In the genomic region with DNA sequence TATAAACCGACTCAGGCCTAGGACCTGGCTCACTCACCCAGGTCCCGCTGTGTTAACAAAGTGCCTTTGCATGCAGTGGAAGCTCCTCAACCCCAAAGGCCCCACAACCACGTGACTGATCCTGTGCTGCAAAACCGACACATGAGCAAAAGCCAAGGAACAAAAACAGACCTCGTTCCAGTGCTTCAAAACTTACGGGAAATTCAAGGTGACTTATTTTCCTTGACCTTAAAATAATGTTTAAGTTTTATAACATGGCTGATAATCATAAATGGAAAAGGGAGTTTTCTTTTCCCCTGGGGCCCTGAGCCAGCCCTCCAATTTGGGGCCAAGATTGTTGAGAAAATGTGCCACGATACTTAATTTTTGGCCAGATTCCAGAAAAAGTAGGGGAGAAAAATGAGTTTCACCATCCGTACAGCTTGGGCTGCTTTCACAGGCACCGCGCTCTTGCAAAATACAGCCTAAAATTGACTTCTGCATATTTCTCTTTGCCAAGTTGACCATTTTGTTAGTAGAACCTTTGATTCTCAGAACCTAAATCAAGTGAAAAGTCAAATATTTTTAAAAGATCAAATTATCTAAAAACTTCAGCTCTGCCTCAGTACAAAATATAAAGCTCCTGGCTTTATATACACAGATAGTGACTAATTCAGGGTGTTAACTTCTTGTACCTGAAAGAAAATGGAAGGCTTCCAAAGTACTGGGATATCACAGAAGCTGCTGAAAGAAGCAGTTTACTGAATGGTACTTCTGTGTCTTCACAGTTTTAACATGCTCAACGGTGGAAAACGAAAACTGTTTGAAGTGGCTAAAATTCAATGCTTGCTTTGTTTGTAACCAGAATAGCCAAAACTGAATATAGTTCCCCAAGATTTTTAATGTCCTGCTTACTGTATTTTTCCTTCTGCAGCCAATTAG, we compare ENCODE assay signal across 9 cellular contexts.
DNase-seq lines count a peak whose midpoint lies in the region; ATAC-seq and TF ChIP-seq lines count a peak whose summit lies in the region.
"Had no signal": no experiment of that assay in that cellular context is flagged by ENCODE, and none has a peak within 500 bp of the region (broad histone marks: within the 10 kb centered on the region; RNA-seq: fewer than 3 reads in every experiment).

No MANE protein-coding gene starts in this region.

- TF ChIP-seq CTCF in coronary artery (IDR thresholded peaks at IDR 0.05): no peak
- no peak for TF ChIP-seq CTCF in right lobe of liver (IDR thresholded peaks at IDR 0.05)

- DNase-seq in NOMO-1 treated with dmso at 0.1 percent for 144 hours (lab: John Stamatoyannopoulos, UW; ENCODE audit: unreplicated experiment) (peak; percentile 50), coronary artery (ENCODE audit: low spot score) (peak; percentile 83), right lobe of liver (peak; percentile 27 to 88 (median 84)), T-helper 9 cell (no peak), NCI-H526 (lab: John Stamatoyannopoulos, UW) (no peak)
- no peak for DNase-seq in stimulated activated CD4-positive, alpha-beta T cell treated with anti-CD3 and anti-CD28 coated beads, Interleukin-4, amount 100 ng/mL, for 4 hours
- no peak for DNase-seq in activated CD4-positive, CD25-positive, alpha-beta regulatory T cell (lab: John Stamatoyannopoulos, UW)
- DNase-seq: activated CD4-positive, alpha-beta T cell treated with anti-CD3 and anti-CD28 coated beads, Interleukin-2, amount 50 U/mL, for 48 hours had no signal

- TF ChIP-seq POLR2A in right lobe of liver (IDR thresholded peaks at IDR 0.05): no peak

- ATAC-seq in right lobe of liver: peak; percentile 81 to 90 (median 90)

- no peaks in the 10 kb centered on the region for H3K36me3 ChIP-seq in right lobe of liver

- H3K4me3 ChIP-seq in coronary artery (peak overlapping the region; percentile 58), right lobe of liver (peak overlapping the region in 2 of 3 donors; percentile 19 to 37)

- intact Hi-C loops in right lobe of liver (cut with DNase I): no loop called here

- no peaks in the 10 kb centered on the region for H3K27me3 ChIP-seq in right lobe of liver

- no peaks in the 10 kb centered on the region for H3K9me3 ChIP-seq in right lobe of liver

- 17% methylated on average over 12 of the region's 12 CpGs for WGBS in right lobe of liver (ENCODE audit: insufficient coverage, low coverage, low lambda C conversion rate, missing lambda C conversion rate)

- H3K27ac ChIP-seq in coronary artery (peak overlapping the region; percentile 50 to 66), right lobe of liver (peak overlapping the region; percentile 12 to 80 (median 75)), temporal lobe (ENCODE audit: low read depth, low read length) (peak overlapping the region; percentile 63)

- H3K4me1 ChIP-seq in right lobe of liver: peaks cover 0 to 24% (median 9%) of the 10 kb centered on the region in 4 donors

Comparison
In these comparisons a context has a peak if more than half of its experiments do, and no peak if none do; other contexts are left out.
1. DNase-seq: peak in NOMO-1 treated with dmso at 0.1 percent for 144 hours (single experiment), coronary artery (single experiment) and right lobe of liver (3 of 3); none in stimulated activated CD4-positive, alpha-beta T cell treated with anti-CD3 and anti-CD28 coated beads, Interleukin-4, amount 100 ng/mL, for 4 hours (0 of 2), T-helper 9 cell (single experiment), NCI-H526 (0 of 2) and activated CD4-positive, CD25-positive, alpha-beta regulatory T cell (0 of 4).
2. Peak in every context shown above with its lines, with median percentiles within 50 percentile points of each other: H3K27ac ChIP-seq.